In the genomic region with DNA sequence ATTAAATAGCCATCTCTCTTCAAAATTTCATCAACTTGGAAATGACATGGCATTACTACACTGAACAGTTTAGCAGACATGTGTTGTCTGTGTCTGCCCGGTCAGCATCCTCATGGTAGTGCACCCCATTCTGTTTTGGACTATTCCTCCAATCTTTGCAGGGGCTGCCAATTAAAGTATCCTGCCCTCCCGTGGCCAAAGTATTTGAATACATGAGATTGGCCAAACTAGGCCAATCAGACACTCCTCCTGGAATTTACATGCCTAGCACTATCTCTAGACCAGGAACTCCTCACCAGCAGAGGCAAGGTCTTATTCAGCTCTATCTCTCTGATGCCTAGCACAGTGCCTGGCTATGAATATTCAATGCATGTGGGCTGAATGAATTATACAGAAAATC, we compare ENCODE assay signal across 24 cellular contexts. TPM values are rescaled to one million over a fixed set of nuclear protein-coding genes. Genes with fewer than 3 reads are reported as not detected.
DNase-seq lines count a peak whose midpoint lies in the region; TF ChIP-seq lines count a peak whose summit lies in the region.
"Had no signal": no experiment of that assay in that cellular context is flagged by ENCODE, and none has a peak within 500 bp of the region (broad histone marks: within the 10 kb centered on the region; RNA-seq: fewer than 3 reads in every experiment).

No MANE protein-coding gene starts in this region.

- DNase-seq in HFFc6 (no peak), globus pallidus (ENCODE audit: low spot score) (peak; percentile 81), substantia nigra (lab: John Stamatoyannopoulos, UW) (peak in 9 of 49 donors; percentile 6 to 42 (median 20)), MG63 (no peak), Karpas-422 (no peak)
- DNase-seq in stimulated activated CD4-positive, alpha-beta T cell treated with anti-CD3 and anti-CD28 coated beads, Interleukin-4, amount 100 ng/mL, for 4 hours: no peak
- DNase-seq: activated gamma-delta T cell; activated naive CD8-positive, alpha-beta T cell treated with anti-CD3 and anti-CD28 coated beads, Interleukin-2, amount 50 U/mL, for 24 hours; CD4-positive, CD25-positive, alpha-beta regulatory T cell; cerebellar nuclear complex; heart left ventricle; left cardiac atrium; NCI-H2081 treated with DMSO at 0.1 percent for 48 hours; NCI-H446; NCI-H82; right lobe of liver; stimulated activated CD4-positive, alpha-beta T cell treated with anti-CD3 and anti-CD28 coated beads, Interleukin-12 subunit alpha, Interleukin-12 subunit beta, amount 100 ng/mL, for 4 hours; stimulated activated CD4-positive, alpha-beta T cell treated with anti-CD3 and anti-CD28 coated beads, Interleukin-4, amount 100 ng/mL, for 1 hour had no signal

- H3K27ac Mint-ChIP-seq in HFFc6: no peak overlapping the region
- H3K27ac Mint-ChIP-seq: activated naive CD8-positive, alpha-beta T cell treated with anti-CD3 and anti-CD28 coated beads, Interleukin-2, amount 50 U/mL, for 24 hours; CD4-positive, CD25-positive, alpha-beta regulatory T cell; stimulated activated effector memory CD8-positive, alpha-beta T cell treated with anti-CD3 and anti-CD28 coated beads, Interleukin-12 subunit alpha, Interleukin-12 subunit beta, amount 100 ng/mL, for 72 hours; T-helper 1 cell treated with Interleukin-12 subunit alpha and Interleukin-12 subunit beta and Interleukin-4 antibody, amounts not matched to agents 30 μg/mL and 1 μg/mL, for 36 hours had no signal

- H3K9ac ChIP-seq in Karpas-422 (ENCODE audit: low read length): no peak overlapping the region

- 0 out of 2 replicates have a peak, but pooled peaks cover 3% of the 10 kb centered on the region for H3K36me3 ChIP-seq in MG63
- H3K36me3 ChIP-seq in Karpas-422 (ENCODE audit: insufficient read depth, low read length): no peaks in the 10 kb centered on the region
- H3K36me3 ChIP-seq: heart left ventricle, right lobe of liver, suprapubic skin had no signal

- no peaks in the 10 kb centered on the region for H3K27me3 ChIP-seq in MG63
- H3K27me3 ChIP-seq in Karpas-422 (ENCODE audit: low read length): no peaks in the 10 kb centered on the region
- H3K27me3 ChIP-seq: right lobe of liver, suprapubic skin had no signal

- no peaks in the 10 kb centered on the region for H3K79me2 ChIP-seq in Karpas-422 (ENCODE audit: low read length)

- H2AFZ ChIP-seq in Karpas-422 (ENCODE audit: low read length): no peak overlapping the region

- H3K4me1 Mint-ChIP-seq in HFFc6 (ENCODE audit: low read depth): peaks cover 11% of the 10 kb centered on the region
- H3K4me1 Mint-ChIP-seq: stimulated activated effector memory CD8-positive, alpha-beta T cell treated with anti-CD3 and anti-CD28 coated beads, Interleukin-12 subunit alpha, Interleukin-12 subunit beta, amount 100 ng/mL, for 72 hours had no signal

- H3K9me3 ChIP-seq in MG63: no peaks in the 10 kb centered on the region
- no peaks in the 10 kb centered on the region for H3K9me3 ChIP-seq in Karpas-422 (ENCODE audit: low read length)
- H3K9me3 ChIP-seq: heart left ventricle, right lobe of liver, suprapubic skin had no signal

- no peaks in the 10 kb centered on the region for H3K9me2 ChIP-seq in Karpas-422 (replicated peaks; ENCODE audit: insufficient read depth, low read length)

- H3K4me3 Mint-ChIP-seq in HFFc6: no peak overlapping the region
- H3K4me3 Mint-ChIP-seq: activated naive CD8-positive, alpha-beta T cell treated with anti-CD3 and anti-CD28 coated beads, Interleukin-2, amount 50 U/mL, for 24 hours; CD4-positive, CD25-positive, alpha-beta regulatory T cell; stimulated activated effector memory CD8-positive, alpha-beta T cell treated with anti-CD3 and anti-CD28 coated beads, Interleukin-12 subunit alpha, Interleukin-12 subunit beta, amount 100 ng/mL, for 72 hours; T-helper 1 cell treated with Interleukin-12 subunit alpha and Interleukin-12 subunit beta and Interleukin-4 antibody, amounts not matched to agents 30 μg/mL and 1 μg/mL, for 36 hours had no signal

- H3K27me3 Mint-ChIP-seq in HFFc6 (ENCODE audit: insufficient read depth): no peaks in the 10 kb centered on the region; the same call in 1 of the 2 replicates

- no peaks in the 10 kb centered on the region for H4K20me1 ChIP-seq in Karpas-422 (ENCODE audit: insufficient read depth, low read depth, low read length)

- H3K27ac ChIP-seq in angular gyrus (ENCODE audit: low read depth, low read length) (peak overlapping the region; percentile 63), substantia nigra (ENCODE audit: low read depth, low read length, poor library complexity, severe bottlenecking) (peak overlapping the region; percentile 98), Karpas-422 (ENCODE audit: low read length) (no peak overlapping the region)
- H3K27ac ChIP-seq: epithelial cell of prostate, heart left ventricle, right lobe of liver, SK-N-MC, suprapubic skin had no signal

- no peaks in the 10 kb centered on the region for H3K4me1 ChIP-seq in Karpas-422 (ENCODE audit: low read length)

- TF ChIP-seq CTCF in HFFc6 (IDR thresholded peaks at IDR 0.05): peak; percentile 30; the same call in 1 of the 2 replicates

- H3K9me3 Mint-ChIP-seq in HFFc6: no peaks in the 10 kb centered on the region
- H3K9me3 Mint-ChIP-seq: activated naive CD8-positive, alpha-beta T cell treated with anti-CD3 and anti-CD28 coated beads, Interleukin-2, amount 50 U/mL, for 24 hours; stimulated activated effector memory CD8-positive, alpha-beta T cell treated with anti-CD3 and anti-CD28 coated beads, Interleukin-12 subunit alpha, Interleukin-12 subunit beta, amount 100 ng/mL, for 72 hours; T-helper 1 cell treated with Interleukin-12 subunit alpha and Interleukin-12 subunit beta and Interleukin-4 antibody, amounts not matched to agents 30 μg/mL and 1 μg/mL, for 36 hours had no signal

- no peak overlapping the region for H3K4me2 ChIP-seq in Karpas-422 (ENCODE audit: low read depth, low read length, poor library complexity, severe bottlenecking)

- H3K4me3 ChIP-seq in MG63: no peak overlapping the region
- H3K4me3 ChIP-seq in Karpas-422 (ENCODE audit: low read length): no peak overlapping the region
- H3K4me3 ChIP-seq: heart left ventricle, right lobe of liver, SK-N-MC, suprapubic skin had no signal

- no peaks in the 10 kb centered on the region for H3K36me3 Mint-ChIP-seq in HFFc6 (ENCODE audit: low read depth)
- H3K36me3 Mint-ChIP-seq: CD4-positive, CD25-positive, alpha-beta regulatory T cell; stimulated activated effector memory CD8-positive, alpha-beta T cell treated with anti-CD3 and anti-CD28 coated beads, Interleukin-12 subunit alpha, Interleukin-12 subunit beta, amount 100 ng/mL, for 72 hours had no signal

RNA-seq across cellular contexts. Expression of gene SHTN1, which starts 4.4 kb away (rescaled TPM):
- total RNA-seq in HFFc6 (2021; fragmentation: NEBNext Ultra II Directional; extraction: Animal tissue kit (Norgen Biotek cat#: 25700)): 1 to 10 TPM; 3.4 to 6.2 (median 5.2) TPM
- total RNA-seq in MG63 (2014; rRNA removed; shearing (Covaris generic); ENCODE audit: low replicate concordance): 0.82 and 0.99 TPM in 2 replicates
- not detected in 2 replicates for total RNA-seq in Karpas-422 (2014; rRNA removed; shearing (Covaris generic); ENCODE audit: low replicate concordance)
